1 cellular context compared by ENCODE assay signal in the genomic region with DNA sequence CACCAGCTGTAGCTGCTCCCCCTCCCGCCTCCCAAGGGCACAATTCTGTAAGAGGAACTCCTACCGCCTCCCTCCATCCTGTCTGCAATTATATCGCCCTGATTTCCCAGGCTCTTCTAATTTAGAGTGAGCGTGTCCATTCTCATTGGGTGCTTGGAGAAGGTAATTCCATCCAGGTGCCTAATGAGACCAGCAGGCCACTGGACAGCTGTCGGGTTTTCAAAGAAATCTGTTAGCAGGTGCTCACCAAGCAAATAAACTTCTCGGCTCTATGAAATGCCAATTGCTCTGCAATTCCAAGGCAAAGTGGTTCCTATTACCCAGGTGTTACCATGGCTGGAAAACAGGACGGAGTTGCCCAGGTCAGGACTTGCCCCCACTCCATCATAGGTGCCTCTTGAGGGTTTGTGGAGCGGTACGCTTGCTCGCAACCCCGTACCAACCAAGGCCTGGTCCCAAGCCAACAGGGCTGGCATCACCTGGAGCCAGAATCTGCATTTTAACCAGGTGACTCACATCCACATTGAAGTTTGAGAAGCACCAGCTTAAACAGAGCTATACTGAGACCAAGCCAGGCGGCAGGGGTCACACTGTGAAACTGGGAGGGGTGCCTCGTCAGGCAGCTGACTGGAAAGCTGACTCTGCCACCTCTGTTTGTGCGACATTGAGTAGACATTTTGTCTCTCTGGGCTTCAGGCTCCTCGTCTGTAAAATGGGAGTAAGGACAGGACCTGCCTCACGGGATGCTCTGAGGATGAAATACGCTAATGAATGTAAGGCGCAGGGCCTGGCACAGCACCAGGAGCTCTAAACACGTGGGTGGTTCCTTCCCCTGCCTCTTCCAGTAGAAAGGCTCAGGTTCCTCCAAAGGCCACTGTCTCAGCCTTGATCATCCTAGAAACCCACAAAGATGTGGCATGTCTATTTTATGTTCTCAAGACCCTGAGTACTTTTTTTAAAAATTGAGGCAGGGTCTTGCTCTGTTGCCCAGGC.
TF ChIP-seq lines count a peak whose summit lies in the region.

No MANE protein-coding gene starts in this region.

TF ChIP-seq in K562, 482 proteins besides CTCF, POLR2A, EP300 and RAD21:
- TF ChIP-seq ILK (tag; IDR thresholded peaks at IDR 0.05; ENCODE audit: borderline replicate concordance, low read depth) (no peak), ZNF253 (CRISPR knock-in tag; conservative IDR thresholded peaks at IDR 0.05) (no peak), ELF2 (CRISPR knock-in tag; IDR thresholded peaks at IDR 0.05) (no peak), PHB (CRISPR knock-in tag; IDR thresholded peaks at IDR 0.05) (no peak), XRCC3 (IDR thresholded peaks at IDR 0.05) (no peak), ETS2 (tag; IDR thresholded peaks at IDR 0.05; ENCODE audit: borderline replicate concordance, poor library complexity, severe bottlenecking) (no peak), HNRNPUL1 (IDR thresholded peaks at IDR 0.05; ENCODE audit: low read length) (no peak), MTA1 (IDR thresholded peaks at IDR 0.05; ENCODE audit: borderline replicate concordance) (no peak)
- TF ChIP-seq, protein P1, sequence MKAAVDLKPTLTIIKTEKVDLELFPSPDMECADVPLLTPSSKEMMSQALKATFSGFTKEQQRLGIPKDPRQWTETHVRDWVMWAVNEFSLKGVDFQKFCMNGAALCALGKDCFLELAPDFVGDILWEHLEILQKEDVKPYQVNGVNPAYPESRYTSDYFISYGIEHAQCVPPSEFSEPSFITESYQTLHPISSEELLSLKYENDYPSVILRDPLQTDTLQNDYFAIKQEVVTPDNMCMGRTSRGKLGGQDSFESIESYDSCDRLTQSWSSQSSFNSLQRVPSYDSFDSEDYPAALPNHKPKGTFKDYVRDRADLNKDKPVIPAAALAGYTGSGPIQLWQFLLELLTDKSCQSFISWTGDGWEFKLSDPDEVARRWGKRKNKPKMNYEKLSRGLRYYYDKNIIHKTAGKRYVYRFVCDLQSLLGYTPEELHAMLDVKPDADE (conservative IDR thresholded peaks at IDR 0.05; ENCODE audit: control insufficient read depth, low read depth, low read length): no peak
